Comparison of ENCODE assay signal across 13 cellular contexts in the genomic region with DNA sequence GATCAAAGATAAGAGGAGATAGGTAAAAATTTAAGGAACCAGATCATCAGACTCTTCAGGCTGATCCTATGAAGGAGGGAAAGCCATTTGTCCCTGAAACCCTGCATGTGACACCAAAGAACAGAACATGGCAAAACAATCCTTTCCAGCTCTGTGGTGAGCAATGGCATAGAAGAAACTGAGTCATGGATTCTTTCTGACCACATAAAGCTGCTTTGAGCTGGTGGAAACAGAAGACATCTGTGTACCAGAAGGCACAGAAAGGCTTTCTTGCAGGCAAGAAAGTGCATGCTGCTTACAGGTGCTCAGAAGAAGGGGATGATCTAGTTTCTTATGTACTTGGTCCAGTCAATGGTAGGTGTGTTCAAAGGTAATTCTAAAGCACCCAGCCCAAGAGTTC. TPM values are rescaled to one million over a fixed set of nuclear protein-coding genes. Genes with fewer than 3 reads are reported as not detected.
DNase-seq lines count a peak whose midpoint lies in the region; ATAC-seq and TF ChIP-seq lines count a peak whose summit lies in the region.
"Had no signal": no experiment of that assay in that cellular context is flagged by ENCODE, and none has a peak within 500 bp of the region (broad histone marks: within the 10 kb centered on the region; RNA-seq: fewer than 3 reads in every experiment).

No MANE protein-coding gene starts in this region.

- H3K36me3 Mint-ChIP-seq in activated CD4-positive, alpha-beta T cell treated with anti-CD3 and anti-CD28 coated beads, Interleukin-2, amount 10 ng/mL, durations not matched to agents 24 days and 14 days (ENCODE audit: low read depth): peaks cover 11% of the 10 kb centered on the region

- no peak for TF ChIP-seq CTCF in choroid plexus epithelial cell (conservative IDR thresholded peaks at IDR 0.05; ENCODE audit: low read depth, low read length)

- H3K4me3 ChIP-seq in choroid plexus epithelial cell (ENCODE audit: low read depth, low read length): no peak overlapping the region
- H3K4me3 ChIP-seq: transverse colon had no signal

- intact Hi-C loops in activated CD4-positive, alpha-beta T cell treated with anti-CD3 and anti-CD28 coated beads, Interleukin-2, amount 10 ng/mL, durations not matched to agents 24 days and 14 days (cut with micrococcal nuclease): loop anchor here (2.0 to 5.0 kb wide), 3 partner anchors 30 to 145 kb away; no protein-coding TSS in a partner anchor

- H3K4me1 Mint-ChIP-seq in activated CD4-positive, alpha-beta T cell treated with anti-CD3 and anti-CD28 coated beads, Interleukin-2, amount 10 ng/mL, durations not matched to agents 24 days and 14 days: peaks cover 15% of the 10 kb centered on the region

- peak overlapping the region; percentile 5 for H3K27ac Mint-ChIP-seq in activated CD4-positive, alpha-beta T cell treated with anti-CD3 and anti-CD28 coated beads, Interleukin-2, amount 10 ng/mL, durations not matched to agents 24 days and 14 days

- no peak for DNase-seq in activated CD4-positive, alpha-beta T cell treated with anti-CD3 and anti-CD28 coated beads, Interleukin-2, amount 10 ng/mL, durations not matched to agents 24 days and 14 days
- DNase-seq in activated CD4-positive, alpha-beta T cell treated with anti-CD3 and anti-CD28 coated beads for 1 hour: no peak
- DNase-seq in HT1080 (ENCODE audit: low read depth) (peak; percentile 78), choroid plexus epithelial cell (ENCODE audit: low read depth) (peak; percentile 53), myocyte (ENCODE audit: low read depth) (peak; percentile 74), NCI-H69 (lab: John Stamatoyannopoulos, UW) (no peak), NK-92 (lab: John Stamatoyannopoulos, UW; ENCODE audit: unreplicated experiment) (no peak)
- DNase-seq: naive thymus-derived CD4-positive, alpha-beta T cell; NCI-H1930; T-helper 1 cell; transverse colon had no signal

- H3K27me3 Mint-ChIP-seq in activated CD4-positive, alpha-beta T cell treated with anti-CD3 and anti-CD28 coated beads, Interleukin-2, amount 10 ng/mL, durations not matched to agents 24 days and 14 days: no peaks in the 10 kb centered on the region
- H3K27me3 Mint-ChIP-seq: naive thymus-derived CD4-positive, alpha-beta T cell had no signal

- H3K9me3 Mint-ChIP-seq in activated CD4-positive, alpha-beta T cell treated with anti-CD3 and anti-CD28 coated beads, Interleukin-2, amount 10 ng/mL, durations not matched to agents 24 days and 14 days: no peaks in the 10 kb centered on the region
- H3K9me3 Mint-ChIP-seq: naive thymus-derived CD4-positive, alpha-beta T cell had no signal

- ATAC-seq in HG03432 (IDR thresholded peaks at IDR 0.05; ENCODE audit: unreplicated experiment): no peak
- ATAC-seq: naive thymus-derived CD4-positive, alpha-beta T cell; sciatic nerve had no signal

- no peak overlapping the region for H3K4me3 Mint-ChIP-seq in activated CD4-positive, alpha-beta T cell treated with anti-CD3 and anti-CD28 coated beads, Interleukin-2, amount 10 ng/mL, durations not matched to agents 24 days and 14 days
- H3K4me3 Mint-ChIP-seq: naive thymus-derived CD4-positive, alpha-beta T cell had no signal

RNA-seq across cellular contexts. Expression of a gene that starts 45.0 kb away (rescaled TPM):
- 0.36 TPM in 1 of 2 replicates, not detected in the other for total RNA-seq in activated CD4-positive, alpha-beta T cell treated with anti-CD3 and anti-CD28 coated beads, Interleukin-2, amount 10 ng/mL, durations not matched to agents 24 days and 14 days
- total RNA-seq in HT1080 (2014; rRNA removed; shearing (Covaris generic)): 0.14 and 0.27 TPM in 2 replicates
- not detected in 2 replicates for polyA plus RNA-seq in HT1080 (2015; cell fraction: cytosol; rRNA removed)
- not detected in 2 replicates for polyA plus RNA-seq in HT1080 (2015; cell fraction: nucleus; rRNA removed)
- total RNA-seq in myocyte: 0.16 TPM in 1 of 2 replicates, not detected in the other
- polyA plus RNA-seq in myocyte (2012): not detected
- polyA plus RNA-seq: naive thymus-derived CD4-positive, alpha-beta T cell had no signal

RNA-seq across cellular contexts. Expression of a gene that starts 52.7 kb away (rescaled TPM):
- total RNA-seq in activated CD4-positive, alpha-beta T cell treated with anti-CD3 and anti-CD28 coated beads, Interleukin-2, amount 10 ng/mL, durations not matched to agents 24 days and 14 days: not detected in 2 replicates
- not detected in 2 replicates for total RNA-seq in HT1080 (2014; rRNA removed; shearing (Covaris generic))
- not detected in 2 replicates for polyA plus RNA-seq in HT1080 (2015; cell fraction: cytosol; rRNA removed)
- polyA plus RNA-seq in HT1080 (2015; cell fraction: nucleus; rRNA removed): not detected in 2 replicates
- total RNA-seq in myocyte: not detected in 2 replicates
- polyA plus RNA-seq in myocyte (2012): not detected
- total RNA-seq: naive thymus-derived CD4-positive, alpha-beta T cell; sciatic nerve had no signal
- polyA plus RNA-seq: naive thymus-derived CD4-positive, alpha-beta T cell had no signal

RNA-seq across cellular contexts. Expression of a gene that starts 59.3 kb away (rescaled TPM):
- not detected in 2 replicates for total RNA-seq in activated CD4-positive, alpha-beta T cell treated with anti-CD3 and anti-CD28 coated beads, Interleukin-2, amount 10 ng/mL, durations not matched to agents 24 days and 14 days
- total RNA-seq in HT1080 (2014; rRNA removed; shearing (Covaris generic)): not detected in 2 replicates
- polyA plus RNA-seq in HT1080 (2015; cell fraction: cytosol; rRNA removed): not detected in 2 replicates
- polyA plus RNA-seq in HT1080 (2015; cell fraction: nucleus; rRNA removed): not detected in 2 replicates
- total RNA-seq in myocyte: not detected in 2 replicates
- polyA plus RNA-seq in myocyte (2012): not detected
- total RNA-seq: naive thymus-derived CD4-positive, alpha-beta T cell; sciatic nerve; transverse colon had no signal
- polyA plus RNA-seq: naive thymus-derived CD4-positive, alpha-beta T cell had no signal

Comparison
In these comparisons a context has a peak if more than half of its experiments do, and no peak if none do; other contexts are left out.
1. DNase-seq: peak in HT1080 (single experiment), choroid plexus epithelial cell (single experiment) and myocyte (single experiment); none in activated CD4-positive, alpha-beta T cell treated with anti-CD3 and anti-CD28 coated beads, Interleukin-2, amount 10 ng/mL, durations not matched to agents 24 days and 14 days (single experiment), activated CD4-positive, alpha-beta T cell treated with anti-CD3 and anti-CD28 coated beads for 1 hour (single experiment), NCI-H69 (single experiment) and NK-92 (single experiment).